In the genomic region with DNA sequence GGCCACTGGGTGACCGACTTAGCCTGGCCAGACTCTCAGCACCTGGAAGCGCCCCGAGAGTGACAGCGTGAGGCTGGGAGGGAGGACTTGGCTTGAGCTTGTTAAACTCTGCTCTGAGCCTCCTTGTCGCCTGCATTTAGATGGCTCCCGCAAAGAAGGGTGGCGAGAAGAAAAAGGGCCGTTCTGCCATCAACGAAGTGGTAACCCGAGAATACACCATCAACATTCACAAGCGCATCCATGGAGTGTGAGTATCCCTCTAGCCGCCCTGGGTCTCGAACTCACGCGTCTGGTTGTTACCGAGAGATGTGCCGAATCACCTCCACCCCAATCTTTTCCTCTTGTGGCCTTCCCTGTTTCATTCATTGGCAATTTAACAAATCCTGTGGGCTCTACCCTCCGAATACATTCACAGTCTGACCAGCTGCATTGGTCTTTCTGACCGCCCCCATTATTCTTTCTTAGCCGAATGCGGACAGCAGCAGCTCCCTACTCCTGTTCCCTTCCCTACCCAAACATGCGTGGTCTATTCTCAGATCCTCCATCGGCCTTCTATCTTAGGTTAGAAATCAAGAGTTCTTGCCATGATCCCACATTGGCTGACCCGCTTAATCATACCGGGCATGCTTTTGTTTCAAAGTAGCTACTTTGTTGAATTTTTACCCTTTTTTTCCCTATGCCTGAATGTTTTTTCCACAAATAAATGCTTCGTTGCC, we compare ENCODE assay signal across 8 cellular contexts. TPM values are rescaled to one million over a fixed set of nuclear protein-coding genes. Genes with fewer than 3 reads are reported as not detected.
DNase-seq lines count a peak whose midpoint lies in the region; ATAC-seq and TF ChIP-seq lines count a peak whose summit lies in the region.

No MANE protein-coding gene starts in this region.

- H3K4me3 Mint-ChIP-seq in progenitor cell of endocrine pancreas (ENCODE audit: low read depth), result peak overlapping the region; percentile 95

- peaks cover 26% of the 10 kb centered on the region for H3K4me1 Mint-ChIP-seq in progenitor cell of endocrine pancreas (ENCODE audit: low read depth)

- intact Hi-C loops in left cardiac atrium (cut with DNase I), result no loop called here
- intact Hi-C loops in Right ventricle myocardium inferior (cut with DNase I), result no loop called here

- no peak for DNase-seq in left cardiac atrium
- DNase-seq in Right ventricle myocardium inferior (ENCODE audit: missing footprints), result no peak
- DNase-seq in T-helper 22 cell (ENCODE audit: low read depth), result peak; percentile 20
- peak; percentile 29 for DNase-seq in fibroblast of peridontal ligament (ENCODE audit: extremely low read depth)
- no peak for DNase-seq in progenitor cell of endocrine pancreas (ENCODE audit: low spot score, unreplicated experiment)
- DNase-seq in DMS153 treated with DMSO at 0.1 percent for 48 hours (lab: John Stamatoyannopoulos, UW; ENCODE audit: unreplicated experiment), result no peak
- no peak for DNase-seq in dedifferentiated amniotic fluid mesenchymal stem cell (ENCODE audit: extremely low spot score)

- ATAC-seq in left cardiac atrium (peak; percentile 4), Right ventricle myocardium inferior (no peak), GM18909 (IDR thresholded peaks at IDR 0.05; ENCODE audit: poor library complexity, unreplicated experiment) (no peak)

- peak overlapping the region; percentile 98 for H3K27ac Mint-ChIP-seq in progenitor cell of endocrine pancreas

- no peaks in the 10 kb centered on the region for H3K9me3 Mint-ChIP-seq in progenitor cell of endocrine pancreas (ENCODE audit: low read depth)

- no peaks in the 10 kb centered on the region for H3K27me3 Mint-ChIP-seq in progenitor cell of endocrine pancreas

- no peak for TF ChIP-seq CTCF in progenitor cell of endocrine pancreas (IDR thresholded peaks at IDR 0.05; ENCODE audit: unreplicated experiment)

- peaks cover 36% of the 10 kb centered on the region for H3K36me3 Mint-ChIP-seq in progenitor cell of endocrine pancreas (ENCODE audit: insufficient read depth)

RNA-seq across cellular contexts. Expression of a gene that starts 0.6 kb away (rescaled TPM):
- 100 to 1,000 TPM; 870 to 899 TPM for total RNA-seq in left cardiac atrium
- 848 TPM for total RNA-seq in Right ventricle myocardium inferior
- 1,632 and 1,719 TPM in 2 replicates for total RNA-seq in progenitor cell of endocrine pancreas

Comparison
In these comparisons a context has a peak if more than half of its experiments do, and no peak if none do; other contexts are left out.
1. ATAC-seq: peak in left cardiac atrium (2 of 2); none in Right ventricle myocardium inferior (single experiment) and GM18909 (single experiment).
2. DNase-seq: peak in T-helper 22 cell (single experiment) and fibroblast of peridontal ligament (single experiment); none in left cardiac atrium (single experiment), Right ventricle myocardium inferior (single experiment), progenitor cell of endocrine pancreas (single experiment), DMS153 treated with DMSO at 0.1 percent for 48 hours (single experiment) and dedifferentiated amniotic fluid mesenchymal stem cell (single experiment).